In the genomic region with DNA sequence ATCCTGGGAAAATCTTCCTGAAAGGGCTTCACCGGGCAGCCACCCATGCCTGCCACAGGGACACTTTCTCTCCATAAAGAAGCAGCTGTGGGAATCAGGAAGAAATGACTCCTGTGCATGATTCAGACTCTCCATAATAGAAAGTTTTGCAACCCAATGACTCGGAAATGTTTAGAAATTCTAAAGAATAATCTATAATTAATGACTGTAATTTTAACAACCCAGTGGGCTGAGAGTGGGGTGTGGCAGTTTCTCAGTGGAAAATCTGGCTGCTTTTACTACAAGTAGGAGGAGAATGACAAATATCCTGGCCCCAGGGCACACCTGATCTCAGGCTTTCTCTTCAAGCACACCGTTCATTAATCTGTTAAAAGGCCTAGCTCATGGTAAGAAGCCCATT, we compare ENCODE assay signal across 13 cellular contexts. TPM values are rescaled to one million over a fixed set of nuclear protein-coding genes. Genes with fewer than 3 reads are reported as not detected.
DNase-seq lines count a peak whose midpoint lies in the region; ATAC-seq and TF ChIP-seq lines count a peak whose summit lies in the region.
"Had no signal": no experiment of that assay in that cellular context is flagged by ENCODE, and none has a peak within 500 bp of the region (broad histone marks: within the 10 kb centered on the region; RNA-seq: fewer than 3 reads in every experiment).

No MANE protein-coding gene starts in this region.

- no peaks in the 10 kb centered on the region for H3K36me3 ChIP-seq in breast epithelium
- H3K36me3 ChIP-seq: BE2C had no signal

- intact Hi-C loops in MCF 10A (cut with micrococcal nuclease) (no loop called here), breast epithelium (cut with DNase I; ENCODE audit: low total_unique reads) (no loop called here)

- TF ChIP-seq CTCF in MCF 10A (IDR thresholded peaks at IDR 0.05; ENCODE audit: unreplicated experiment), result no peak
- no peak for TF ChIP-seq CTCF in breast epithelium (IDR thresholded peaks at IDR 0.05)
- TF ChIP-seq CTCF in omental fat pad (IDR thresholded peaks at IDR 0.05), result no peak

- no peaks in the 10 kb centered on the region for H3K36me3 Mint-ChIP-seq in MCF 10A (ENCODE audit: insufficient read depth, unreplicated experiment)
- peaks cover 18% of the 10 kb centered on the region for H3K36me3 Mint-ChIP-seq in activated T-cell treated with anti-CD3 and anti-CD28 coated beads, Interleukin-2, amount 50 U/mL, for 4 hours (ENCODE audit: insufficient read depth)

- no peaks in the 10 kb centered on the region for H3K4me1 Mint-ChIP-seq in MCF 10A (ENCODE audit: insufficient read depth, unreplicated experiment)
- H3K4me1 Mint-ChIP-seq in activated T-cell treated with anti-CD3 and anti-CD28 coated beads, Interleukin-2, amount 50 U/mL, for 4 hours (ENCODE audit: low read depth), result peaks cover 39% of the 10 kb centered on the region

- POLR2A ChIA-PET in MCF 10A (lab: Yijun Ruan, JAX), result interaction anchor here (0.6 kb wide), 1 partner anchor 32 kb away, joined by 5 read pairs; no protein-coding TSS in a partner anchor

- DNase-seq in MCF 10A (ENCODE audit: unreplicated experiment) (peak; percentile 31), breast epithelium (ENCODE audit: low spot score in 2 of 2) (no peak), islet precursor cell (peak; percentile 68), stromal cell of bone marrow (ENCODE audit: low read depth) (peak; percentile 6), omental fat pad (ENCODE audit: low spot score) (no peak), SW 1271 (lab: John Stamatoyannopoulos, UW) (no peak)
- peak; percentile 37 for DNase-seq in activated T-cell treated with anti-CD3 and anti-CD28 coated beads, Interleukin-2, amount 50 U/mL, for 4 hours
- DNase-seq: BE2C, NCI-H510A treated with DMSO at 0.1 percent for 48 hours, psoas muscle had no signal

- H3K9me3 ChIP-seq in breast epithelium, result no peaks in the 10 kb centered on the region
- H3K9me3 ChIP-seq: BE2C, psoas muscle had no signal

- BruUV-seq in MCF 10A (replicated peaks; lab: Mats Ljungman, UMichigan), result no TSS peak

- no peak overlapping the region for H3K4me3 ChIP-seq in breast epithelium
- H3K4me3 ChIP-seq: psoas muscle had no signal

- H3K4me3 Mint-ChIP-seq in MCF 10A (ENCODE audit: unreplicated experiment), result no peak overlapping the region
- H3K4me3 Mint-ChIP-seq in activated T-cell treated with anti-CD3 and anti-CD28 coated beads, Interleukin-2, amount 50 U/mL, for 4 hours, result no peak overlapping the region

- no peak overlapping the region for H3K27ac ChIP-seq in breast epithelium
- H3K27ac ChIP-seq: psoas muscle had no signal

- CTCF ChIA-PET in MCF 10A (lab: Yijun Ruan, JAX), result no interaction called here

- peaks cover 0 to 6% of the 10 kb centered on the region in 2 donors for H3K27me3 ChIP-seq in breast epithelium

- peak; percentile 51 to 58 for ATAC-seq in activated T-cell treated with anti-CD3 and anti-CD28 coated beads, Interleukin-2, amount 50 U/mL, for 4 hours
- no peak for ATAC-seq in HG03196 (IDR thresholded peaks at IDR 0.05; ENCODE audit: unreplicated experiment)
- no peak for ATAC-seq in omental fat pad (ENCODE audit: low FRiP score)
- ATAC-seq: psoas muscle had no signal

- H3K27me3 Mint-ChIP-seq in MCF 10A (ENCODE audit: insufficient read depth, unreplicated experiment), result peaks cover 53% of the 10 kb centered on the region
- peaks cover 4% of the 10 kb centered on the region for H3K27me3 Mint-ChIP-seq in activated T-cell treated with anti-CD3 and anti-CD28 coated beads, Interleukin-2, amount 50 U/mL, for 4 hours (ENCODE audit: low read depth)

- no peak overlapping the region for H3K27ac Mint-ChIP-seq in MCF 10A (ENCODE audit: low read depth, unreplicated experiment)

- H3K9me3 Mint-ChIP-seq in MCF 10A (ENCODE audit: unreplicated experiment), result no peaks in the 10 kb centered on the region
- H3K9me3 Mint-ChIP-seq in activated T-cell treated with anti-CD3 and anti-CD28 coated beads, Interleukin-2, amount 50 U/mL, for 4 hours, result no peaks in the 10 kb centered on the region

- no peaks in the 10 kb centered on the region for H3K4me1 ChIP-seq in breast epithelium
- H3K4me1 ChIP-seq: BE2C, psoas muscle had no signal

- no peak for TF ChIP-seq POLR2A in breast epithelium (IDR thresholded peaks at IDR 0.05)

RNA-seq across cellular contexts. Expression of gene IRF8, which starts 25.7 kb away (rescaled TPM):
- total RNA-seq in MCF 10A (2022) (not detected in 2 replicates), breast epithelium (100 to 1,000 TPM in 1 of 3 donors, 10 to 100 TPM in 2; 16.7 to 121 (median 20.2) TPM), omental fat pad (100 to 1,000 TPM in 1 of 4 donors, 10 to 100 TPM in 3; 32.5 to 134 (median 65.8) TPM)
- total RNA-seq in activated T-cell treated with anti-CD3 and anti-CD28 coated beads, Interleukin-2, amount 50 U/mL, for 4 hours, result 100 to 1,000 TPM; 561 to 775 (median 745) TPM
- total RNA-seq: chondrocyte, LHCN-M2 had no signal

Comparison
In these comparisons a context has a peak if more than half of its experiments do, and no peak if none do; other contexts are left out.
1. DNase-seq: peak in MCF 10A (single experiment), activated T-cell treated with anti-CD3 and anti-CD28 coated beads, Interleukin-2, amount 50 U/mL, for 4 hours (single experiment), islet precursor cell (single experiment) and stromal cell of bone marrow (single experiment); none in breast epithelium (0 of 2), omental fat pad (single experiment) and SW 1271 (0 of 2).
2. RNA of gene IRF8, which starts 25.7 kb away (total RNA-seq): 561 to 775 TPM in activated T-cell treated with anti-CD3 and anti-CD28 coated beads, Interleukin-2, amount 50 U/mL, for 4 hours, 32.5 to 134 TPM in omental fat pad and 16.7 to 121 TPM in breast epithelium; not detected in MCF 10A; every median in the first group is over 10 times any median in the second.
3. ATAC-seq: peak in activated T-cell treated with anti-CD3 and anti-CD28 coated beads, Interleukin-2, amount 50 U/mL, for 4 hours (2 of 2); none in HG03196 (single experiment) and omental fat pad (single experiment).